Comparison of ENCODE assay signal across 14 cellular contexts in the genomic region with DNA sequence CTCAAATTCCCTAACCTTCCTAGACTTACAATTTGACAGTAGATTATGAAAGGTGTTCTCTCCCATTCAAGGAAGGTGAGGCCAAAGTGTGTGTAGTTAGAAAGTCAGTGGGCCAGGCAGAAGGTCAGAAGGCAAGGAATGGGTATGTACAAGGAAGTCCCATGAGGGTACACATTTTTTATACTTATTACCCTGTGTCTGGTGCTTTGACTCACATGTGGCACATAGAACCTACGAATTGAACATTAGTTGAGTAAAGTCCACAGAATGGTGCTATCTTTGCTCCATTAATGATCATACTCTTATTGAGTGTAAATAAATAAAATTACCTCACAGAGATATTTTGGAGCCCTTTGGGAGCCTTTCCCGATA.
"Had no signal": no experiment of that assay in that cellular context is flagged by ENCODE, and none has a peak within 500 bp of the region (broad histone marks: within the 10 kb centered on the region; RNA-seq: fewer than 3 reads in every experiment).

No MANE protein-coding gene starts in this region.

- H3K9me3 ChIP-seq: adrenal gland, gastrocnemius medialis, tibial artery had no signal

- H3K9me3 Mint-ChIP-seq: activated B cell treated with CpG ODN at 0.5 μM for 24 hours had no signal

- H3K4me1 ChIP-seq: gastrocnemius medialis, tibial artery had no signal

- H3K27ac Mint-ChIP-seq: activated B cell treated with CpG ODN at 0.5 μM for 24 hours; activated CD4-positive, alpha-beta T cell treated with anti-CD3 and anti-CD28 coated beads, Interleukin-2, amount 10 ng/mL, durations not matched to agents 24 days and 14 days had no signal

- H2AFZ ChIP-seq: parathyroid adenoma had no signal

- H3K4me1 Mint-ChIP-seq: activated B cell treated with CpG ODN at 0.5 μM for 24 hours had no signal

- H3K27ac ChIP-seq: epithelial cell of prostate, gastrocnemius medialis, parathyroid adenoma, SK-N-MC, tibial artery had no signal

- H3K4me3 ChIP-seq: adrenal gland, gastrocnemius medialis, SK-N-MC, tibial artery had no signal

- H3K9ac ChIP-seq: parathyroid adenoma had no signal

- H3K27me3 ChIP-seq: adrenal gland, gastrocnemius medialis, tibial artery had no signal

- H3K4me3 Mint-ChIP-seq: activated B cell treated with CpG ODN at 0.5 μM for 24 hours; activated CD4-positive, alpha-beta T cell treated with anti-CD3 and anti-CD28 coated beads, Interleukin-2, amount 10 ng/mL, durations not matched to agents 24 days and 14 days had no signal

- ATAC-seq: gastrocnemius medialis had no signal

- H3K36me3 ChIP-seq: gastrocnemius medialis, tibial artery had no signal

- DNase-seq: activated B cell treated with CpG ODN at 0.5 μM for 24 hours; activated CD4-positive, alpha-beta T cell treated with anti-CD3 and anti-CD28 coated beads, Interleukin-2, amount 10 ng/mL, durations not matched to agents 24 days and 14 days; activated CD8-positive, alpha-beta memory T cell treated with anti-CD3 and anti-CD28 coated beads for 24 hours; activated naive CD4-positive, alpha-beta T cell treated with anti-CD3 and anti-CD28 coated beads, Interleukin-2, amount 50 U/mL, for 16 hours; adrenal gland; caudate nucleus; effector memory CD4-positive, alpha-beta T cell; gastrocnemius medialis; hippocampal formation; T-helper 1 cell; tibial artery had no signal

- H3K27me3 Mint-ChIP-seq: activated B cell treated with CpG ODN at 0.5 μM for 24 hours; activated CD4-positive, alpha-beta T cell treated with anti-CD3 and anti-CD28 coated beads, Interleukin-2, amount 10 ng/mL, durations not matched to agents 24 days and 14 days had no signal
